ENCODE assay signal across 9 cellular contexts in genomic region chr4:2937146-2937857, GRCh38. TPM values are rescaled to one million over a fixed set of nuclear protein-coding genes. Genes with fewer than 3 reads are reported as not detected.
DNase-seq lines count a peak whose midpoint lies in the region; ATAC-seq, FAIRE-seq and TF ChIP-seq lines count a peak whose summit lies in the region.
"Had no signal": no experiment of that assay in that cellular context is flagged by ENCODE, and none has a peak within 500 bp of the region (broad histone marks: within the 10 kb centered on the region; RNA-seq: fewer than 3 reads in every experiment).

No MANE protein-coding gene starts in this region.

- peaks cover 61% of the 10 kb centered on the region for H3K4me1 Mint-ChIP-seq in activated CD4-positive, alpha-beta memory T cell treated with anti-CD3 and anti-CD28 coated beads, Interleukin-2, amount 10 ng/mL, durations not matched to agents 7 days and 5 days

- H3K36me3 Mint-ChIP-seq in activated CD4-positive, alpha-beta memory T cell treated with anti-CD3 and anti-CD28 coated beads, Interleukin-2, amount 10 ng/mL, durations not matched to agents 7 days and 5 days (ENCODE audit: low read depth) = peaks cover 69% of the 10 kb centered on the region

- no peak for FAIRE-seq in kidney (lab: Jason Lieb, UNC)
- FAIRE-seq: TTC549 had no signal

- H3K9ac ChIP-seq in kidney (ENCODE audit: low read length in 2 of 2) = peak overlapping the region in 1 of 2 donors; percentile 9

- intact Hi-C loops in Right ventricle myocardium inferior (cut with DNase I) (no loop called here), Right ventricle myocardium superior (cut with DNase I) (loop anchor here (10.0 kb wide), 1 partner anchor 173 kb away; no protein-coding TSS in a partner anchor), kidney (cut with DNase I) (no loop called here), upper lobe of right lung (cut with DNase I) (loop anchor here (10.0 kb wide), 1 partner anchor 93 kb away; the partner anchor contains the start of gene ADD1)

- H3K27ac Mint-ChIP-seq in activated CD4-positive, alpha-beta memory T cell treated with anti-CD3 and anti-CD28 coated beads, Interleukin-2, amount 10 ng/mL, durations not matched to agents 7 days and 5 days = peak overlapping the region; percentile 98

- H3K9me3 ChIP-seq in kidney (ENCODE audit: control insufficient read depth in 1 of 2, low read length in 2 of 2) = no peaks in the 10 kb centered on the region
- no peaks in the 10 kb centered on the region for H3K9me3 ChIP-seq in upper lobe of right lung

- DNase-seq in Right ventricle myocardium inferior (ENCODE audit: missing footprints) (peak; percentile 67), Right ventricle myocardium superior (no peak), kidney (peak; percentile 93), upper lobe of right lung (peak; percentile 90), NCI-H748 (lab: John Stamatoyannopoulos, UW; ENCODE audit: unreplicated experiment) (no peak), anterior cingulate cortex (lab: John Stamatoyannopoulos, UW) (no peak)
- DNase-seq in activated CD4-positive, alpha-beta memory T cell treated with anti-CD3 and anti-CD28 coated beads, Interleukin-2, amount 10 ng/mL, durations not matched to agents 7 days and 5 days = peak; percentile 46

- H3K4me3 Mint-ChIP-seq in activated CD4-positive, alpha-beta memory T cell treated with anti-CD3 and anti-CD28 coated beads, Interleukin-2, amount 10 ng/mL, durations not matched to agents 7 days and 5 days = peak overlapping the region; percentile 88

- H3K27me3 Mint-ChIP-seq in activated CD4-positive, alpha-beta memory T cell treated with anti-CD3 and anti-CD28 coated beads, Interleukin-2, amount 10 ng/mL, durations not matched to agents 7 days and 5 days = no peaks in the 10 kb centered on the region

- H3K36me3 ChIP-seq in kidney (ENCODE audit: control insufficient read depth in 1 of 2, insufficient read depth in 2 of 2, low read length in 2 of 2) = peaks cover 19 to 35% of the 10 kb centered on the region in 2 donors
- H3K36me3 ChIP-seq in upper lobe of right lung = peaks cover 51% of the 10 kb centered on the region

- CTCF ChIA-PET in activated CD4-positive, alpha-beta memory T cell treated with anti-CD3 and anti-CD28 coated beads, Interleukin-2, amount 10 ng/mL, durations not matched to agents 7 days and 5 days (lab: Charles Lee) = interaction anchor here (0.6 to 5.3 kb wide), 6 partner anchors 12 to 173 kb away, joined by 3 to 64 read pairs (median 6); no protein-coding TSS in a partner anchor

- no peak overlapping the region for H3K4me3 ChIP-seq in kidney (ENCODE audit: low read length in 2 of 2)
- H3K4me3 ChIP-seq in upper lobe of right lung = no peak overlapping the region

- H3K4me1 ChIP-seq in kidney (ENCODE audit: control insufficient read depth in 1 of 2, insufficient read depth in 1 of 2, low read depth in 1 of 2, low read length in 2 of 2) (peaks cover 3 to 23% of the 10 kb centered on the region in 2 donors), upper lobe of right lung (peaks cover 40% of the 10 kb centered on the region)

- H3K27me3 ChIP-seq in upper lobe of right lung = no peaks in the 10 kb centered on the region

- no peak for TF ChIP-seq CTCF in kidney (IDR thresholded peaks at IDR 0.05; ENCODE audit: borderline replicate concordance, extremely low read depth, insufficient read depth)
- TF ChIP-seq CTCF in upper lobe of right lung (IDR thresholded peaks at IDR 0.05) = no peak

- no peak for ATAC-seq in Right ventricle myocardium inferior
- no peak for ATAC-seq in Right ventricle myocardium superior (ENCODE audit: poor library complexity)
- ATAC-seq in upper lobe of right lung = peak; percentile 53
- ATAC-seq in GM18517 (IDR thresholded peaks at IDR 0.05; ENCODE audit: unreplicated experiment) = no peak

- no peaks in the 10 kb centered on the region for H3K9me3 Mint-ChIP-seq in activated CD4-positive, alpha-beta memory T cell treated with anti-CD3 and anti-CD28 coated beads, Interleukin-2, amount 10 ng/mL, durations not matched to agents 7 days and 5 days

- H3K27ac ChIP-seq in kidney (ENCODE audit: low read depth in 2 of 2, low read length in 2 of 2) (no peak overlapping the region), upper lobe of right lung (no peak overlapping the region)

- POLR2A ChIA-PET in activated CD4-positive, alpha-beta memory T cell treated with anti-CD3 and anti-CD28 coated beads, Interleukin-2, amount 10 ng/mL, durations not matched to agents 7 days and 5 days (lab: Charles Lee) = interaction anchor here (0.8 to 5.7 kb wide), 13 partner anchors 11 to 695 kb away, joined by 3 to 95 read pairs (median 25); partner anchors contain the start of genes ADD1, GRK4, HAUS3 and NOP14

RNA-seq across cellular contexts. Expression of gene NOP14, which starts 25.9 kb away (rescaled TPM):
- 18.3 TPM for total RNA-seq in Right ventricle myocardium inferior
- total RNA-seq in Right ventricle myocardium superior = 20.7 TPM
- 10 to 100 TPM; 34.1 to 38.7 TPM for total RNA-seq in activated CD4-positive, alpha-beta memory T cell treated with anti-CD3 and anti-CD28 coated beads, Interleukin-2, amount 10 ng/mL, durations not matched to agents 7 days and 5 days
- total RNA-seq in kidney = 22.0 TPM
- 15.1 TPM for polyA plus RNA-seq in kidney (ENCODE audit: insufficient read depth, low read depth, low replicate concordance)
- total RNA-seq in upper lobe of right lung = 21.4 TPM

RNA-seq across cellular contexts. Expression of gene GRK4, which starts 26.1 kb away (rescaled TPM):
- 7.7 TPM for total RNA-seq in Right ventricle myocardium inferior
- total RNA-seq in Right ventricle myocardium superior = 8.8 TPM
- total RNA-seq in activated CD4-positive, alpha-beta memory T cell treated with anti-CD3 and anti-CD28 coated beads, Interleukin-2, amount 10 ng/mL, durations not matched to agents 7 days and 5 days = 1 to 10 TPM; 3.1 to 3.6 TPM
- total RNA-seq in kidney = 4.3 TPM
- 4.3 TPM for polyA plus RNA-seq in kidney (ENCODE audit: insufficient read depth, low read depth, low replicate concordance)
- 8.0 TPM for total RNA-seq in upper lobe of right lung

Comparison
In these comparisons a context has a peak if more than half of its experiments do, and no peak if none do; other contexts are left out.
1. DNase-seq: peak in Right ventricle myocardium inferior (single experiment), activated CD4-positive, alpha-beta memory T cell treated with anti-CD3 and anti-CD28 coated beads, Interleukin-2, amount 10 ng/mL, durations not matched to agents 7 days and 5 days (single experiment), kidney (single experiment) and upper lobe of right lung (single experiment); none in Right ventricle myocardium superior (single experiment), NCI-H748 (single experiment) and anterior cingulate cortex (0 of 58).
2. intact Hi-C loops: an anchor here in Right ventricle myocardium superior (10.0 kb wide) and upper lobe of right lung (10.0 kb wide); none called in Right ventricle myocardium inferior and kidney.